Comparison of ENCODE assay signal across 14 cellular contexts in the genomic region with DNA sequence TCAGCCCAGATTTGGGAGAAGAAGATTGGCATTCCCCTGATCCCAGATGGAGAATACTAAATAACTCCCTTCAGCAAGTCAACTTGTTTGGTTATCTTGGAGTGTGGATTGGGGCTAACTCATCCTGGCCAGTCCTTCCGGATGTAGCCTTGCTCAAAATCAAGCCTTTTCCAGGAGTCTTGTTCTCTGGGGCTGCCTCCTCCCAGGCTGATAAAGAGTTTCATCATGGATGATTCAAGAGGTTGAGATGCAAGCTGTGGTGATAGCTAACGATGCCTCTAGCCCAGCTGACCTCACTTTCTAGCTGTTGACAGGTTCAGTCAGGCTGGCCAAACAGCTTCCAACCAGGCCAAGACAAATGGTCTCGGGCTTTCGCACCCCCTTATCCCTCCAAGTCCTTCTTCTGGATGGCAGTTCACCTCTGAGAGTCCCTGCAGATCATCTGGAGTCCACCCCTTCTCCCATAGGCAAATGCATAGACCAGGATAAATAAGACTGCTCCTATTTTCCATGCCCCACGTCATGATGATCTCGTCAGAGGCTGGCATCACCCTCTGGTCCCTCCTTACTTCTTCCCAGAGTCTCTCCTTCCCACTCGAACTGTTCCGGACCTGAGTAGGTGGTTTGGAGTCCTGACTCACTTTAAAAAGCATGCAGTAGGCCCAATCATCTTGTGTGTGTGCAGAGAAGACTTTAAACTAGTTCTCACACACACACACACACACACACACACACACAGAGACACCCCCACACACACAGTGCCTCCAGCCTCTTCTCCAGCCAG.
A peak's percentile ranks its signal among the peaks of the same experiment; 100 is the strongest.
DNase-seq lines count a peak whose midpoint lies in the region; ATAC-seq and TF ChIP-seq lines count a peak whose summit lies in the region.
"Had no signal": no experiment of that assay in that cellular context is flagged by ENCODE, and none has a peak within 500 bp of the region (broad histone marks: within the 10 kb centered on the region; RNA-seq: fewer than 3 reads in every experiment).

No MANE protein-coding gene starts in this region.

- H3K27me3 ChIP-seq in BJ (ENCODE audit: control insufficient read depth, insufficient read depth, low read length) (no peaks in the 10 kb centered on the region), foreskin keratinocyte (peaks cover 4% of the 10 kb centered on the region)
- H3K27me3 ChIP-seq: SJSA1 had no signal

- peak; percentile 67 for ATAC-seq in foreskin keratinocyte
- peak; percentile 96 for ATAC-seq in omental fat pad (ENCODE audit: low FRiP score)

- DNase-seq in BJ (ENCODE audit: low read depth) (peak; percentile 34), RWPE1 (ENCODE audit: low spot score) (peak; percentile 20), foreskin keratinocyte (peak; percentile 61 to 69), omental fat pad (ENCODE audit: low spot score) (no peak), CD14-positive monocyte (ENCODE audit: low spot score) (no peak), NCI-H2029 (lab: John Stamatoyannopoulos, UW) (no peak), H4 (ENCODE audit: low spot score) (no peak), retina (no peak)
- DNase-seq: activated CD4-positive, CD25-positive, alpha-beta regulatory T cell treated with anti-CD3 and anti-CD28 coated beads, Interleukin-2, amount 50 U/mL, for 72 hours; activated naive CD4-positive, alpha-beta T cell treated with Interleukin-2 at 50 U/mL for 16 hours; CD8-positive, alpha-beta memory T cell; effector CD8-positive, alpha-beta T cell; NCI-H524 treated with DMSO at 0.1 percent for 48 hours had no signal

- H3K9me3 Mint-ChIP-seq in CD14-positive monocyte: peaks cover 9 to 23% (median 18%) of the 10 kb centered on the region in 7 donors

- no peak overlapping the region for H3K4me3 ChIP-seq in BJ (ENCODE audit: low read depth, low read length)
- H3K4me3 ChIP-seq: SJSA1 had no signal

- H3K4me3 Mint-ChIP-seq in CD14-positive monocyte: no peak overlapping the region
- H3K4me3 Mint-ChIP-seq: CD8-positive, alpha-beta memory T cell had no signal

- TF ChIP-seq CTCF in BJ (IDR thresholded peaks at IDR 0.05; ENCODE audit: insufficient read depth, low read depth, low read length) (no peak), RWPE1 (conservative IDR thresholded peaks at IDR 0.05; ENCODE audit: low read depth) (no peak), foreskin keratinocyte (conservative IDR thresholded peaks at IDR 0.05) (no peak), omental fat pad (IDR thresholded peaks at IDR 0.05) (no peak), CD14-positive monocyte (IDR thresholded peaks at IDR 0.05) (no peak)

- intact Hi-C loops in CD14-positive monocyte (cut with micrococcal nuclease): no loop called here

- CTCF ChIA-PET in BJ (lab: Yijun Ruan, JAX): no interaction called here
- CTCF ChIA-PET in RWPE1 (lab: Yijun Ruan, JAX): no interaction called here

- H3K4me1 ChIP-seq in foreskin keratinocyte: no peaks in the 10 kb centered on the region
- H3K4me1 ChIP-seq: SJSA1 had no signal

- H3K27ac Mint-ChIP-seq in CD14-positive monocyte: no peak overlapping the region
- H3K27ac Mint-ChIP-seq: CD8-positive, alpha-beta memory T cell had no signal

- no peak overlapping the region for H3K27ac ChIP-seq in RWPE1
- no peak overlapping the region for H3K27ac ChIP-seq in foreskin keratinocyte
- H3K27ac ChIP-seq: SJSA1 had no signal

- POLR2A ChIA-PET in BJ (lab: Charles Lee) (no interaction called here), RWPE1 (lab: Yijun Ruan, JAX; ENCODE audit: low non-redundant PET) (no interaction called here)

- no peaks in the 10 kb centered on the region for H3K36me3 Mint-ChIP-seq in CD14-positive monocyte
- H3K36me3 Mint-ChIP-seq: CD8-positive, alpha-beta memory T cell had no signal

- no peaks in the 10 kb centered on the region for H3K4me1 Mint-ChIP-seq in CD14-positive monocyte
- H3K4me1 Mint-ChIP-seq: CD8-positive, alpha-beta memory T cell had no signal

- no peaks in the 10 kb centered on the region for H3K36me3 ChIP-seq in BJ (ENCODE audit: control insufficient read depth, insufficient read depth, low read length)
- H3K36me3 ChIP-seq: SJSA1 had no signal

- no peaks in the 10 kb centered on the region for H3K27me3 Mint-ChIP-seq in CD14-positive monocyte (ENCODE audit: low read depth in 3 of 3)

Comparison
In these comparisons a context has a peak if more than half of its experiments do, and no peak if none do; other contexts are left out.
1. DNase-seq: peak in BJ (single experiment), RWPE1 (single experiment) and foreskin keratinocyte (2 of 2); none in omental fat pad (single experiment), CD14-positive monocyte (single experiment), NCI-H2029 (single experiment), H4 (single experiment) and retina (single experiment).